1 cellular context compared by ENCODE assay signal in the genomic region with DNA sequence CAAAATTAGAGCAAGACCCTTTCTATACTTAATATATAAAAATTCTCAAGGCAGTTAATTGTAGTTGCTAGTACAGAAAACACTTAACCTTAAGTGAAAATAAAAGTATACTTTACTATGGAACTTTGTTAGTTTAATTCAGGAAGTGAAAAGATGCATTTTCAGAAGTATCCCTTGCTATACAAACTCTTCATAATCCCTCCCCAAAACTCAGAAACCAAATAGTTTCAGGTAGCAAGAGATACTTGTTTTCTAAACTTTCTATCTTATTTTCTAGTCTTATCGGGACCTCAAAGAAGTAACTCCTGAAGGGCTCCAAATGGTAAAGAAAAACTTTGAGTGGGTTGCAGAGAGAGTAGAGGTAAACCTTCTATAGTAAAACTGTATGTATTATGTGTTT.
TF ChIP-seq lines count a peak whose summit lies in the region.

No MANE protein-coding gene starts in this region.

TF ChIP-seq in GM12878, 131 proteins besides CTCF, POLR2A, EP300 and RAD21:
- TF ChIP-seq MEF2B (IDR thresholded peaks at IDR 0.05; ENCODE audit: partially characterized antibody, poor library complexity, severe bottlenecking) (no peak), MTA2 (IDR thresholded peaks at IDR 0.05; ENCODE audit: low read depth) (no peak), BHLHE40 (IDR thresholded peaks at IDR 0.05; ENCODE audit: borderline replicate concordance in 1 of 2, low read depth in 2 of 2, low read length in 1 of 2) (no peak), MAX (IDR thresholded peaks at IDR 0.05; ENCODE audit: low read depth, low read length) (no peak), KAT2A (conservative IDR thresholded peaks at IDR 0.05; ENCODE audit: control insufficient read depth, low read depth, low read length) (no peak), ATF3 (IDR thresholded peaks at IDR 0.05; ENCODE audit: borderline replicate concordance, extremely low read depth, low read depth, low read length) (no peak)
